ENCODE assay signal across 21 cellular contexts in genomic region chr1:31441970-31442647, GRCh38.
"Had no signal": no experiment of that assay in that cellular context is flagged by ENCODE, and none has a peak within 500 bp of the region (broad histone marks: within the 10 kb centered on the region; RNA-seq: fewer than 3 reads in every experiment).

No MANE protein-coding gene starts in this region.

- H3K4me1 ChIP-seq: breast epithelium, prostate gland had no signal

- H3K27ac ChIP-seq: breast epithelium, prostate gland had no signal

- DNase-seq: activated naive CD4-positive, alpha-beta T cell treated with anti-CD3 and anti-CD28 coated beads for 36 hours; activated naive CD8-positive, alpha-beta T cell treated with anti-CD3 and anti-CD28 coated beads, Interleukin-2, amount 50 U/mL, for 24 hours; cerebellar nuclear complex; effector CD8-positive, alpha-beta T cell; foreskin fibroblast; hypothalamus; kidney glomerular epithelial cell; mesendoderm; occipital lobe; right cardiac atrium; stimulated activated CD4-positive, alpha-beta T cell treated with anti-CD3 and anti-CD28 coated beads, Interleukin-4, amount 100 ng/mL, for 4 hours; stimulated activated CD8-positive, alpha-beta memory T cell treated with anti-CD3 and anti-CD28 coated beads, Interleukin-4, amount 100 ng/mL, for 48 hours; stimulated activated naive CD4-positive, alpha-beta T cell treated with Interleukin-2 at 50 U/mL for 16 hours; substantia nigra; trophoblast cell had no signal

- H3K9me3 ChIP-seq: breast epithelium, prostate gland had no signal

- H3K4me3 Mint-ChIP-seq: activated naive CD4-positive, alpha-beta T cell treated with anti-CD3 and anti-CD28 coated beads for 36 hours; activated naive CD8-positive, alpha-beta T cell treated with anti-CD3 and anti-CD28 coated beads, Interleukin-2, amount 50 U/mL, for 24 hours; natural killer cell treated with Interleukin-12 subunit alpha and Interleukin-12 subunit beta and Interleukin-15 and Interleukin-18, amount 100 ng/mL, for 72 hours; T-helper 2 cell treated with Interferon-gamma antibody and Interleukin-4, amounts not matched to agents 5 μg/mL and 100 μg/mL, for 36 hours had no signal

- H3K4me2 ChIP-seq: smooth muscle cell had no signal

- H3K4me1 Mint-ChIP-seq: activated naive CD8-positive, alpha-beta T cell treated with anti-CD3 and anti-CD28 coated beads, Interleukin-2, amount 50 U/mL, for 24 hours had no signal

- H3K9me3 Mint-ChIP-seq: activated naive CD8-positive, alpha-beta T cell treated with anti-CD3 and anti-CD28 coated beads, Interleukin-2, amount 50 U/mL, for 24 hours; activated T-helper 2 cell treated with anti-CD3 and anti-CD28 coated beads, Interferon-gamma antibody, Interleukin-2, Interleukin-4, amounts not matched to agents 10 μg/mL and 5 μg/mL and 100 μg/mL, durations not matched to agents 14 hours and 24 hours and 36 hours; natural killer cell treated with Interleukin-12 subunit alpha and Interleukin-12 subunit beta and Interleukin-15 and Interleukin-18, amount 100 ng/mL, for 72 hours; T-helper 2 cell treated with Interferon-gamma antibody and Interleukin-4, amounts not matched to agents 5 μg/mL and 100 μg/mL, for 36 hours had no signal

- H3K27me3 Mint-ChIP-seq: activated naive CD8-positive, alpha-beta T cell treated with anti-CD3 and anti-CD28 coated beads, Interleukin-2, amount 50 U/mL, for 24 hours had no signal

- H3K27ac Mint-ChIP-seq: activated naive CD4-positive, alpha-beta T cell treated with anti-CD3 and anti-CD28 coated beads for 36 hours; activated naive CD8-positive, alpha-beta T cell treated with anti-CD3 and anti-CD28 coated beads, Interleukin-2, amount 50 U/mL, for 24 hours; activated T-helper 2 cell treated with anti-CD3 and anti-CD28 coated beads, Interferon-gamma antibody, Interleukin-2, Interleukin-4, amounts not matched to agents 10 μg/mL and 5 μg/mL and 100 μg/mL, durations not matched to agents 14 hours and 24 hours and 36 hours; natural killer cell treated with Interleukin-12 subunit alpha and Interleukin-12 subunit beta and Interleukin-15 and Interleukin-18, amount 100 ng/mL, for 72 hours; T-helper 2 cell treated with Interferon-gamma antibody and Interleukin-4, amounts not matched to agents 5 μg/mL and 100 μg/mL, for 36 hours had no signal

- H3K36me3 Mint-ChIP-seq: natural killer cell treated with Interleukin-12 subunit alpha and Interleukin-12 subunit beta and Interleukin-15 and Interleukin-18, amount 100 ng/mL, for 72 hours had no signal

- H3K36me3 ChIP-seq: breast epithelium, prostate gland had no signal

- H3K4me3 ChIP-seq: breast epithelium, prostate gland, smooth muscle cell had no signal

- H3K27me3 ChIP-seq: breast epithelium had no signal
